ENCODE assay signal across 1 cellular context in the genomic region with DNA sequence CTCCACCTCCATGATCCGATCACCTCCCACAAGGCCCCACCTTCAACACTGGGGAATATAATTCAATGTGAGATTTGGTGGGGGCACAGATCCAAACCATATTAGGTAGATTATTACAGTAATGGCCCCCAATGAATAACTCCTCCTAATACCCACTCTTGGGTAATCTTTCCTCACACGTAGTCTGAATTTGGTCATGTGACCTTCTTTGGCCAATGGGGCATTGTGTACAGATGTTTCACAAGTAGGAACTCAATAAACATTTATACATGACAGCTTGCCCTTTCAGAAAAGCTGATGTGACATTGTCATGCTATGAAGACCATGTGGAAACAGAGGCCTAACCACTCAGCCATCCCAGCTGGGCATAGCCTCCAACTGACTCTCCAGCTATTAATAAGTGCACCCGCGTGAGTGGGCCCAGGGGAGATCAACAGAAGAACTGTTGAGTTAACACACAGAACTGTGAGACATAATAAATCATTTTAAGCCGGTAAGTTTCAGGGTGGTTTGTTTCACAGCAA.
TF ChIP-seq lines count a peak whose summit lies in the region.

No MANE protein-coding gene starts in this region.

TF ChIP-seq in IMR-90, 13 proteins besides CTCF, POLR2A, EP300 and RAD21:
- TF ChIP-seq, protein P1, sequence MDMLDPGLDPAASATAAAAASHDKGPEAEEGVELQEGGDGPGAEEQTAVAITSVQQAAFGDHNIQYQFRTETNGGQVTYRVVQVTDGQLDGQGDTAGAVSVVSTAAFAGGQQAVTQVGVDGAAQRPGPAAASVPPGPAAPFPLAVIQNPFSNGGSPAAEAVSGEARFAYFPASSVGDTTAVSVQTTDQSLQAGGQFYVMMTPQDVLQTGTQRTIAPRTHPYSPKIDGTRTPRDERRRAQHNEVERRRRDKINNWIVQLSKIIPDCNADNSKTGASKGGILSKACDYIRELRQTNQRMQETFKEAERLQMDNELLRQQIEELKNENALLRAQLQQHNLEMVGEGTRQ (IDR thresholded peaks at IDR 0.05; ENCODE audit: low read depth, low read length), result no peak
- TF ChIP-seq CHD1 (IDR thresholded peaks at IDR 0.05; ENCODE audit: low read depth, low read length), result no peak
- no peak for TF ChIP-seq RFX5 (IDR thresholded peaks at IDR 0.05; ENCODE audit: low read depth, low read length)
- TF ChIP-seq MAZ (IDR thresholded peaks at IDR 0.05; ENCODE audit: borderline replicate concordance, low read depth, low read length), result no peak
- TF ChIP-seq CEBPB (IDR thresholded peaks at IDR 0.05; ENCODE audit: low read depth, low read length), result no peak
- no peak for TF ChIP-seq BHLHE40 (IDR thresholded peaks at IDR 0.05; ENCODE audit: low read depth, low read length)
- TF ChIP-seq, protein P2, sequence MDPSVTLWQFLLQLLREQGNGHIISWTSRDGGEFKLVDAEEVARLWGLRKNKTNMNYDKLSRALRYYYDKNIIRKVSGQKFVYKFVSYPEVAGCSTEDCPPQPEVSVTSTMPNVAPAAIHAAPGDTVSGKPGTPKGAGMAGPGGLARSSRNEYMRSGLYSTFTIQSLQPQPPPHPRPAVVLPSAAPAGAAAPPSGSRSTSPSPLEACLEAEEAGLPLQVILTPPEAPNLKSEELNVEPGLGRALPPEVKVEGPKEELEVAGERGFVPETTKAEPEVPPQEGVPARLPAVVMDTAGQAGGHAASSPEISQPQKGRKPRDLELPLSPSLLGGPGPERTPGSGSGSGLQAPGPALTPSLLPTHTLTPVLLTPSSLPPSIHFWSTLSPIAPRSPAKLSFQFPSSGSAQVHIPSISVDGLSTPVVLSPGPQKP (IDR thresholded peaks at IDR 0.05; ENCODE audit: borderline replicate concordance, low read depth, low read length), result no peak
- no peak for TF ChIP-seq MAFK (IDR thresholded peaks at IDR 0.05; ENCODE audit: low read depth, low read length)
- no peak for TF ChIP-seq RCOR1 (IDR thresholded peaks at IDR 0.05; ENCODE audit: insufficient replicate concordance, low read length)
- TF ChIP-seq FOS (IDR thresholded peaks at IDR 0.05; ENCODE audit: low read depth, low read length), result no peak
- TF ChIP-seq MXI1 (IDR thresholded peaks at IDR 0.05; ENCODE audit: borderline replicate concordance, low read depth, low read length), result no peak
- TF ChIP-seq SMC3 (IDR thresholded peaks at IDR 0.05; ENCODE audit: low read depth, low read length), result no peak
- TF ChIP-seq NFE2L2 (IDR thresholded peaks at IDR 0.05; ENCODE audit: low read depth, low read length), result no peak
TF ChIP-seq in IMR-90: peak in this region for 0.
